29 cellular contexts compared by ENCODE assay signal in genomic region chr3:186022931-186023330, GRCh38.
"Had no signal": no experiment of that assay in that cellular context is flagged by ENCODE, and none has a peak within 500 bp of the region (broad histone marks: within the 10 kb centered on the region; RNA-seq: fewer than 3 reads in every experiment).

No MANE protein-coding gene starts in this region.

- H3K36me3 ChIP-seq: brain microvascular endothelial cell, WERI-Rb-1 had no signal

- H3K4me2 ChIP-seq: KMS-11, PC-9 had no signal

- H3K4me3 ChIP-seq: PC-9 had no signal

- H3K9ac ChIP-seq: KMS-11 had no signal

- H3K27me3 ChIP-seq: brain microvascular endothelial cell had no signal

- ATAC-seq: activated CD8-positive, alpha-beta memory T cell treated with anti-CD3 and anti-CD28 coated beads, Interleukin-2, amount 10 ng/mL, durations not matched to agents 7 days and 5 days; activated naive CD8-positive, alpha-beta T cell treated with anti-CD3 and anti-CD28 coated beads, Interleukin-2, amount 50 U/mL, for 24 hours had no signal

- DNase-seq: activated CD4-positive, alpha-beta memory T cell treated with anti-CD3 and anti-CD28 coated beads, Interleukin-2, amount 10 ng/mL, durations not matched to agents 7 days and 5 days; activated CD4-positive, alpha-beta T cell treated with anti-CD3 and anti-CD28 coated beads for 1 hour; activated CD4-positive, alpha-beta T cell treated with anti-CD3 and anti-CD28 coated beads for 48 hours; activated CD4-positive, CD25-positive, alpha-beta regulatory T cell; activated CD8-positive, alpha-beta memory T cell treated with anti-CD3 and anti-CD28 coated beads for 24 hours; activated CD8-positive, alpha-beta memory T cell treated with anti-CD3 and anti-CD28 coated beads, Interleukin-2, amount 10 ng/mL, durations not matched to agents 7 days and 5 days; activated CD8-positive, alpha-beta memory T cell treated with anti-CD3 and anti-CD28 coated beads, Interleukin-2, amount 50 U/mL, for 48 hours; activated effector memory CD4-positive, alpha-beta T cell treated with Interleukin-2 at 50 U/mL for 16 hours; activated naive CD4-positive, alpha-beta T cell treated with anti-CD3 and anti-CD28 coated beads, Interleukin-2, amount 10 ng/mL, durations not matched to agents 7 days and 5 days; activated naive CD8-positive, alpha-beta T cell treated with anti-CD3 and anti-CD28 coated beads, Interleukin-2, amount 50 U/mL, for 24 hours; activated T-cell treated with anti-CD3 and anti-CD28 coated beads, Interleukin-2, amount 50 U/mL, for 48 hours; amniotic stem cell; aorta; brain microvascular endothelial cell; central memory CD4-positive, alpha-beta T cell; NCI-H1048; NCI-H1105 treated with DMSO at 0.1 percent for 48 hours; NCI-H1436; NCI-H1694; NCI-H1930; NCI-H2081 treated with DMSO at 0.1 percent for 48 hours; NCI-H226; NCI-H524 treated with DMSO at 0.1 percent for 48 hours; NK-92 treated with Interleukin-12 subunit alpha and Interleukin-12 subunit beta, amount 100 ng/mL, for 24 hours; PC-9; Right ventricle myocardium superior; T1000; WERI-Rb-1 had no signal

- H2AFZ ChIP-seq: PC-9 had no signal

- H3K27ac ChIP-seq: brain microvascular endothelial cell, KMS-11, PC-9, WERI-Rb-1 had no signal
